In the genomic region with DNA sequence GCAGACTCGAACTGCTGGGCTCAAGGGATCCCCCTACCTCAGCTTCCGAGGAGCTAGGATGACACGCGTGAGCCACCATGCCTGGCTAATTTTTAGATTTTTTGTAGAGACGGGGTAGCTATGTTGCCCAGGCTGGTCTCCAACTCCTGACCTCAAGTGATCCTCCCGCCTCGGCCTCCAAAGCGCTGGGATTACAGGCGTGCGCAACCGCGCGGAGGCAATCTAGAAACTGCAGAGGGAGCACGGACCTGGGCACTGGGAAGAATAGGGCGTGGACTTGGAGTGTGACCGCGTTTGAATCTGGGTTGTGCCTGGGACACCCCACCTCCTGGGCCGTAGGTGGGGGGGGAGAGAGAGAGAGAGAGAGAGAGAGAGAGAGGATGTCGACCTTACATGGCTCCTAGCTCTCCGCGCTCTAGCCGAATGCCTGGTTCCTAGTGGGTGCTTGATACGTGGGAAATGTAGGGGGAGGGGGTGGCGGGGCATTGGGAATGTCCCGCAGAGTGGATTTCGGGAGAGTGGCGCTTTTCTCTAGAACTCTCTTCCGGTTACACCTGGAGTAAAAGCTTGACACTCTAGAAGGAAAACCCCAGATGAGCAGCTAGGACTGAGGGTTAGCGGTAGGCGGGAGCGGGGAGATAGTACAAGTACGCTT, we compare ENCODE assay signal across 8 cellular contexts. TPM values are rescaled to one million over a fixed set of nuclear protein-coding genes. Genes with fewer than 3 reads are reported as not detected.
DNase-seq lines count a peak whose midpoint lies in the region; ATAC-seq and TF ChIP-seq lines count a peak whose summit lies in the region.

No MANE protein-coding gene starts in this region.

- H3K27ac Mint-ChIP-seq in WTC11: peak overlapping the region; percentile 96

- H3K4me1 Mint-ChIP-seq in WTC11: peaks cover 54% of the 10 kb centered on the region

- no peaks in the 10 kb centered on the region for H3K9me3 ChIP-seq in gastrocnemius medialis

- peaks cover 5% of the 10 kb centered on the region for H3K9me3 Mint-ChIP-seq in WTC11

- H3K27me3 ChIP-seq in gastrocnemius medialis: no peaks in the 10 kb centered on the region

- in situ Hi-C loops in gastrocnemius medialis (cut with MboI; ENCODE audit: low sequenced_read_pairs in 4 of 4): no loop called here

- H3K36me3 Mint-ChIP-seq in WTC11: peaks cover 4% of the 10 kb centered on the region

- H3K4me1 ChIP-seq in gastrocnemius medialis: peaks cover 26 to 39% of the 10 kb centered on the region in 2 donors

- POLR2A ChIA-PET in WTC11 (lab: Charles Lee): interaction anchor here (0.8 to 3.1 kb wide), 3 partner anchors 9 to 121 kb away, joined by 3 to 19 read pairs (median 3); no protein-coding TSS in a partner anchor

- CTCF ChIA-PET in WTC11 (lab: Charles Lee): interaction anchor here (0.8 to 1.9 kb wide), 3 partner anchors 11 to 158 kb away, joined by 3 to 8 read pairs (median 4); no protein-coding TSS in a partner anchor

- TF ChIP-seq CTCF in WTC11 (IDR thresholded peaks at IDR 0.05) (no peak), gastrocnemius medialis (IDR thresholded peaks at IDR 0.05 in 4 of 5, conservative IDR thresholded peaks at IDR 0.05 in 1 of 5) (no peak)

- H3K27me3 Mint-ChIP-seq in WTC11 (ENCODE audit: low read depth): peaks cover 29% of the 10 kb centered on the region

- TF ChIP-seq POLR2A in gastrocnemius medialis (IDR thresholded peaks at IDR 0.05): no peak

- peak overlapping the region; percentile 94 to 98 (median 97) for H3K27ac ChIP-seq in gastrocnemius medialis

- H3K36me3 ChIP-seq in gastrocnemius medialis: no peaks in the 10 kb centered on the region

- intact Hi-C loops in left ventricle myocardium superior (cut with micrococcal nuclease): no loop called here
- intact Hi-C loops in gastrocnemius medialis (cut with DNase I; ENCODE audit: low total_unique reads): loop anchor here (10.0 kb wide), 1 partner anchor 428 kb away; no protein-coding TSS in a partner anchor

- H3K4me3 ChIP-seq in gastrocnemius medialis: peak overlapping the region; percentile 85 to 96 (median 90)

- peak; percentile 1 for ATAC-seq in GM18867 (IDR thresholded peaks at IDR 0.05; ENCODE audit: unreplicated experiment)
- peak; percentile 5 for ATAC-seq in HG02763 (IDR thresholded peaks at IDR 0.05; ENCODE audit: unreplicated experiment)
- peak; percentile 1; the same call in 1 of the 2 replicates for ATAC-seq in WTC11
- ATAC-seq in left ventricle myocardium superior: no peak
- peak; percentile 2 to 9 for ATAC-seq in gastrocnemius medialis

- DNase-seq in WTC11 (ENCODE audit: low spot score): no peak
- DNase-seq in left ventricle myocardium superior: peak; percentile 44
- DNase-seq in gastrocnemius medialis: no peak
- DNase-seq in NCI-H1930 (lab: John Stamatoyannopoulos, UW): no peak
- no peak for DNase-seq in NCI-H345 treated with DMSO at 0.1 percent for 48 hours (lab: John Stamatoyannopoulos, UW; ENCODE audit: unreplicated experiment)
- DNase-seq in NCI-H446 (lab: John Stamatoyannopoulos, UW): no peak

- H3K4me3 Mint-ChIP-seq in WTC11: peak overlapping the region; percentile 90

TF ChIP-seq in WTC11, 78 proteins besides CTCF, POLR2A, EP300 and RAD21:
- TF ChIP-seq, protein P1, sequence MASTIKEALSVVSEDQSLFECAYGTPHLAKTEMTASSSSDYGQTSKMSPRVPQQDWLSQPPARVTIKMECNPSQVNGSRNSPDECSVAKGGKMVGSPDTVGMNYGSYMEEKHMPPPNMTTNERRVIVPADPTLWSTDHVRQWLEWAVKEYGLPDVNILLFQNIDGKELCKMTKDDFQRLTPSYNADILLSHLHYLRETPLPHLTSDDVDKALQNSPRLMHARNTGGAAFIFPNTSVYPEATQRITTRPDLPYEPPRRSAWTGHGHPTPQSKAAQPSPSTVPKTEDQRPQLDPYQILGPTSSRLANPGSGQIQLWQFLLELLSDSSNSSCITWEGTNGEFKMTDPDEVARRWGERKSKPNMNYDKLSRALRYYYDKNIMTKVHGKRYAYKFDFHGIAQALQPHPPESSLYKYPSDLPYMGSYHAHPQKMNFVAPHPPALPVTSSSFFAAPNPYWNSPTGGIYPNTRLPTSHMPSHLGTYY (CRISPR knock-in tag; IDR thresholded peaks at IDR 0.05): no peak
- no peak for TF ChIP-seq ZNF396 (CRISPR knock-in tag; IDR thresholded peaks at IDR 0.05; ENCODE audit: borderline replicate concordance)
- TF ChIP-seq, protein P2, sequence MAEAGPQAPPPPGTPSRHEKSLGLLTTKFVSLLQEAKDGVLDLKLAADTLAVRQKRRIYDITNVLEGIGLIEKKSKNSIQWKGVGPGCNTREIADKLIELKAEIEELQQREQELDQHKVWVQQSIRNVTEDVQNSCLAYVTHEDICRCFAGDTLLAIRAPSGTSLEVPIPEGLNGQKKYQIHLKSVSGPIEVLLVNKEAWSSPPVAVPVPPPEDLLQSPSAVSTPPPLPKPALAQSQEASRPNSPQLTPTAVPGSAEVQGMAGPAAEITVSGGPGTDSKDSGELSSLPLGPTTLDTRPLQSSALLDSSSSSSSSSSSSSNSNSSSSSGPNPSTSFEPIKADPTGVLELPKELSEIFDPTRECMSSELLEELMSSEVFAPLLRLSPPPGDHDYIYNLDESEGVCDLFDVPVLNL (CRISPR knock-in tag; IDR thresholded peaks at IDR 0.05; ENCODE audit: borderline replicate concordance, low read depth): no peak
- no peak for TF ChIP-seq IRF2 (CRISPR knock-in tag; IDR thresholded peaks at IDR 0.05; ENCODE audit: borderline replicate concordance, low read depth)
- no peak for TF ChIP-seq GTF2I (CRISPR knock-in tag; conservative IDR thresholded peaks at IDR 0.05)

RNA-seq across cellular contexts. Expression of a gene that starts 1.2 kb away (rescaled TPM):
- total RNA-seq in WTC11 (2021) (9.8 to 13.8 TPM (median 11.8 TPM) in 3 replicates), left ventricle myocardium superior (7.4 TPM), gastrocnemius medialis (1 to 10 TPM; 3.2 to 5.3 (median 4.2) TPM)
